In the genomic region with DNA sequence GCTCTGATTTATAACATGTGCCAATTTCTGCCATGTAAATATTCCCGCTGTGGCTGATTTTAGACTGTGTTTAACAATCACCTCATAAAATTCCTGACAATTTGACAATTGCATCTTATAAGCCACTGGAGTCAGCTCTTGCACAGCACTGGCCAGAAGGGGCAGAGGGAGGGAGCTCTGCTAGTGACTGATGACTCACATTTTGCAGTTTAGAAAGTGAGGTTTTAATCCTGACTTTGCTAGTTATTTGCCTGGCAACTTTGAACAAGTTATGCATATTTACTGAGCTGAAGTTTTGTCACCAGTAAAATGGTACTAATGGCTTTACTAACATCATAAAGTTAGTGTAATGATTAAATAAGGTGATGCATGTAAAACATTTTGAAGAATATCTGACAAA, we compare ENCODE assay signal across 18 cellular contexts.
DNase-seq lines count a peak whose midpoint lies in the region; ATAC-seq, FAIRE-seq and TF ChIP-seq lines count a peak whose summit lies in the region.
"Had no signal": no experiment of that assay in that cellular context is flagged by ENCODE, and none has a peak within 500 bp of the region (broad histone marks: within the 10 kb centered on the region; RNA-seq: fewer than 3 reads in every experiment).

No MANE protein-coding gene starts in this region.

- DNase-seq in COR-L47 (lab: John Stamatoyannopoulos, UW): peak; percentile 66
- DNase-seq in HTR-8/SVneo (ENCODE audit: insufficient read length, low spot score): no peak
- no peak for DNase-seq in RWPE2 (ENCODE audit: low spot score)
- peak; percentile 14 for DNase-seq in iris pigment epithelial cell (ENCODE audit: low read depth)
- DNase-seq: activated CD4-positive, alpha-beta T cell treated with anti-CD3 and anti-CD28 coated beads, Interleukin-2, amount 50 U/mL, for 48 hours; activated T-cell treated with anti-CD3 and anti-CD28 coated beads, Interleukin-2, amount 50 U/mL, for 24 hours; DND-41; effector CD4-positive, alpha-beta T cell; naive B cell; NCI-H1092 treated with DMSO at 0.1 percent for 48 hours; NCI-H345; posterior cingulate gyrus had no signal

- ATAC-seq in RWPE2 (ENCODE audit: low read depth) (peak; percentile 82), GM21576 (IDR thresholded peaks at IDR 0.05; ENCODE audit: unreplicated experiment) (no peak), HG03442 (IDR thresholded peaks at IDR 0.05; ENCODE audit: unreplicated experiment) (no peak), GM18907 (IDR thresholded peaks at IDR 0.05; ENCODE audit: unreplicated experiment) (no peak), HG03095 (IDR thresholded peaks at IDR 0.05; ENCODE audit: unreplicated experiment) (no peak)
- ATAC-seq: stimulated activated effector memory CD8-positive, alpha-beta T cell treated with anti-CD3 and anti-CD28 coated beads, Interleukin-12 subunit alpha, Interleukin-12 subunit beta, amount 100 ng/mL, for 72 hours had no signal

- no peaks in the 10 kb centered on the region for H3K36me3 ChIP-seq in RWPE2 (ENCODE audit: low read depth)
- H3K36me3 ChIP-seq: tibial nerve had no signal

- peak; percentile 13 for TF ChIP-seq CTCF in RWPE2 (IDR thresholded peaks at IDR 0.05; ENCODE audit: poor library complexity, severe bottlenecking)

- no peaks in the 10 kb centered on the region for H3K27me3 ChIP-seq in RWPE2 (ENCODE audit: insufficient read depth, poor library complexity, severe bottlenecking)
- H3K27me3 ChIP-seq: tibial nerve had no signal

- peaks cover 4% of the 10 kb centered on the region for H3K4me1 ChIP-seq in RWPE2 (ENCODE audit: insufficient read depth, poor library complexity, severe bottlenecking)
- H3K4me1 ChIP-seq: tibial nerve had no signal

- H3K27ac ChIP-seq in RWPE2 (ENCODE audit: poor library complexity, severe bottlenecking): no peak overlapping the region
- H3K27ac ChIP-seq: tibial nerve had no signal

- no peaks in the 10 kb centered on the region for H3K9me3 ChIP-seq in RWPE2 (ENCODE audit: severe bottlenecking)
- H3K9me3 ChIP-seq: tibial nerve had no signal

- no peak overlapping the region for H3K4me3 ChIP-seq in RWPE2 (ENCODE audit: severe bottlenecking)
- H3K4me3 ChIP-seq: tibial nerve had no signal

- peak; percentile 51 for FAIRE-seq in HTR-8/SVneo (lab: Jason Lieb, UNC)

Comparison
In these comparisons a context has a peak if more than half of its experiments do, and no peak if none do; other contexts are left out.
1. DNase-seq: peak in COR-L47 (single experiment) and iris pigment epithelial cell (single experiment); none in HTR-8/SVneo (single experiment) and RWPE2 (single experiment).